8 cellular contexts compared by ENCODE assay signal in genomic region chr18:9136315-9137141, GRCh38.
A peak's percentile ranks its signal among the peaks of the same experiment; 100 is the strongest.
DNase-seq lines count a peak whose midpoint lies in the region; ATAC-seq and TF ChIP-seq lines count a peak whose summit lies in the region.

Gene ANKRD12, plus strand, starts transcription at chr18:9136781. Its CDS starts 45,652 bp downstream, at chr18:9182433.

- DNase-seq in AG09319 (ENCODE audit: extremely low read depth, low read depth) (peak; percentile 97), NCI-H446 (lab: John Stamatoyannopoulos, UW) (peak; percentile 83 to 98), iris pigment epithelial cell (ENCODE audit: low read depth) (peak; percentile 98)
- DNase-seq in activated CD4-positive, CD25-positive, alpha-beta regulatory T cell treated with anti-CD3 and anti-CD28 coated beads, Interleukin-2, amount 50 U/mL, for 16 hours (ENCODE audit: low read depth, low spot score): peak; percentile 91
- peak; percentile 98 for DNase-seq in central memory CD4-positive, alpha-beta T cell
- DNase-seq in stimulated activated CD4-positive, alpha-beta T cell treated with anti-CD3 and anti-CD28 coated beads, Interleukin-12 subunit alpha, Interleukin-12 subunit beta, amount 100 ng/mL, for 24 hours (ENCODE audit: low read depth in 2 of 2): peak; percentile 94

- ATAC-seq in GM19043 (IDR thresholded peaks at IDR 0.05; ENCODE audit: low read depth, unreplicated experiment): peak; percentile 63
- peak; percentile 77 for ATAC-seq in HG03354 (IDR thresholded peaks at IDR 0.05; ENCODE audit: poor library complexity, severe bottlenecking, unreplicated experiment)

- no peak for TF ChIP-seq CTCF in AG09319 (IDR thresholded peaks at IDR 0.05; ENCODE audit: low read depth, low read length)

Comparison
In these comparisons a context has a peak if more than half of its experiments do, and no peak if none do; other contexts are left out.
1. Peak in every context shown above with its lines: DNase-seq and ATAC-seq.